In genomic region chr6:114432380-114432779, GRCh38 we compare ENCODE assay signal across 1 cellular context.
TF ChIP-seq lines count a peak whose summit lies in the region.

No MANE protein-coding gene starts in this region.

TF ChIP-seq in GM23338, 12 proteins besides CTCF, POLR2A, EP300 and RAD21:
- TF ChIP-seq EZH2phosphoT487 (IDR thresholded peaks at IDR 0.05; ENCODE audit: unreplicated experiment) = no peak
- peak; percentile 79 for TF ChIP-seq REST (IDR thresholded peaks at IDR 0.05; ENCODE audit: unreplicated experiment)
- no peak for TF ChIP-seq CREB1 (CRISPR knock-in tag; IDR thresholded peaks at IDR 0.05; ENCODE audit: low read depth)
